13 cellular contexts compared by ENCODE assay signal in genomic region chr1:33098371-33098770, GRCh38. TPM values are rescaled to one million over a fixed set of nuclear protein-coding genes. Genes with fewer than 3 reads are reported as not detected.
A peak's percentile ranks its signal among the peaks of the same experiment; 100 is the strongest.
DNase-seq lines count a peak whose midpoint lies in the region; ATAC-seq and TF ChIP-seq lines count a peak whose summit lies in the region.
"Had no signal": no experiment of that assay in that cellular context is flagged by ENCODE, and none has a peak within 500 bp of the region (broad histone marks: within the 10 kb centered on the region; RNA-seq: fewer than 3 reads in every experiment).

No MANE protein-coding gene starts in this region.

- no peaks in the 10 kb centered on the region for H3K9me3 Mint-ChIP-seq in activated CD8-positive, alpha-beta memory T cell treated with anti-CD3 and anti-CD28 coated beads, Interleukin-2, amount 10 ng/mL, durations not matched to agents 7 days and 5 days (ENCODE audit: low read depth)
- H3K9me3 Mint-ChIP-seq in chondrocyte (ENCODE audit: low read depth), result no peaks in the 10 kb centered on the region
- no peaks in the 10 kb centered on the region for H3K9me3 Mint-ChIP-seq in stimulated activated naive CD8-positive, alpha-beta T cell treated with anti-CD3 and anti-CD28 coated beads, Interleukin-15, amount 100 ng/mL, for 72 hours
- H3K9me3 Mint-ChIP-seq: activated B cell treated with CpG ODN at 0.5 μM for 24 hours, IgD-negative memory B cell had no signal

- no peak for DNase-seq in activated CD8-positive, alpha-beta memory T cell treated with anti-CD3 and anti-CD28 coated beads, Interleukin-2, amount 10 ng/mL, durations not matched to agents 7 days and 5 days
- no peak for DNase-seq in activated CD8-positive, alpha-beta memory T cell treated with anti-CD3 and anti-CD28 coated beads, Interleukin-2, amount 50 U/mL, for 4 hours
- no peak for DNase-seq in RWPE2 (ENCODE audit: low spot score)
- no peak for DNase-seq in chondrocyte (ENCODE audit: low spot score)
- no peak for DNase-seq in stimulated activated naive CD8-positive, alpha-beta T cell treated with anti-CD3 and anti-CD28 coated beads, Interleukin-15, amount 100 ng/mL, for 72 hours
- DNase-seq in DMS53 (lab: John Stamatoyannopoulos, UW), result no peak
- no peak for DNase-seq in left ventricle myocardium superior
- DNase-seq: activated B cell treated with CpG ODN at 0.5 μM for 24 hours, anterior cingulate cortex, NCI-H748 treated with DMSO at 0.1 percent for 48 hours, sigmoid colon had no signal

- no peaks in the 10 kb centered on the region for H3K36me3 ChIP-seq in RWPE2 (ENCODE audit: low read depth)

- peak overlapping the region; percentile 97 for H3K27ac Mint-ChIP-seq in activated CD8-positive, alpha-beta memory T cell treated with anti-CD3 and anti-CD28 coated beads, Interleukin-2, amount 10 ng/mL, durations not matched to agents 7 days and 5 days
- peak overlapping the region; percentile 98 for H3K27ac Mint-ChIP-seq in chondrocyte (ENCODE audit: unreplicated experiment)
- H3K27ac Mint-ChIP-seq in stimulated activated naive CD8-positive, alpha-beta T cell treated with anti-CD3 and anti-CD28 coated beads, Interleukin-15, amount 100 ng/mL, for 72 hours, result peak overlapping the region; percentile 45 to 79
- H3K27ac Mint-ChIP-seq: activated B cell treated with CpG ODN at 0.5 μM for 24 hours, IgD-negative memory B cell had no signal

- ATAC-seq in activated CD8-positive, alpha-beta memory T cell treated with anti-CD3 and anti-CD28 coated beads, Interleukin-2, amount 10 ng/mL, durations not matched to agents 7 days and 5 days, result peak; percentile 4
- no peak for ATAC-seq in RWPE2 (ENCODE audit: low read depth)
- no peak for ATAC-seq in stimulated activated naive CD8-positive, alpha-beta T cell treated with anti-CD3 and anti-CD28 coated beads, Interleukin-15, amount 100 ng/mL, for 72 hours
- no peak for ATAC-seq in left ventricle myocardium superior
- no peak for ATAC-seq in GM19397 (IDR thresholded peaks at IDR 0.05; ENCODE audit: unreplicated experiment)

- peak overlapping the region; percentile 97 for H3K27ac ChIP-seq in RWPE2 (ENCODE audit: poor library complexity, severe bottlenecking)
- H3K27ac ChIP-seq: sigmoid colon had no signal

- H3K4me1 ChIP-seq in RWPE2 (ENCODE audit: insufficient read depth, poor library complexity, severe bottlenecking), result peaks cover 18% of the 10 kb centered on the region
- H3K4me1 ChIP-seq: sigmoid colon had no signal

- H3K36me3 Mint-ChIP-seq in activated CD8-positive, alpha-beta memory T cell treated with anti-CD3 and anti-CD28 coated beads, Interleukin-2, amount 10 ng/mL, durations not matched to agents 7 days and 5 days, result peaks cover 32% of the 10 kb centered on the region
- peaks cover 11% of the 10 kb centered on the region for H3K36me3 Mint-ChIP-seq in chondrocyte (ENCODE audit: low read depth)
- H3K36me3 Mint-ChIP-seq: IgD-negative memory B cell had no signal

- peak overlapping the region; percentile 46 for H3K4me3 Mint-ChIP-seq in activated CD8-positive, alpha-beta memory T cell treated with anti-CD3 and anti-CD28 coated beads, Interleukin-2, amount 10 ng/mL, durations not matched to agents 7 days and 5 days
- no peak overlapping the region for H3K4me3 Mint-ChIP-seq in chondrocyte (ENCODE audit: unreplicated experiment)
- peak overlapping the region; percentile 71 to 85 for H3K4me3 Mint-ChIP-seq in stimulated activated naive CD8-positive, alpha-beta T cell treated with anti-CD3 and anti-CD28 coated beads, Interleukin-15, amount 100 ng/mL, for 72 hours
- H3K4me3 Mint-ChIP-seq: activated B cell treated with CpG ODN at 0.5 μM for 24 hours, IgD-negative memory B cell had no signal

- no peak for TF ChIP-seq CTCF in RWPE2 (IDR thresholded peaks at IDR 0.05; ENCODE audit: poor library complexity, severe bottlenecking)
- TF ChIP-seq CTCF in chondrocyte (IDR thresholded peaks at IDR 0.05), result no peak

- intact Hi-C loops in left ventricle myocardium superior (cut with micrococcal nuclease), result no loop called here

- CTCF ChIA-PET in activated CD8-positive, alpha-beta memory T cell treated with anti-CD3 and anti-CD28 coated beads, Interleukin-2, amount 10 ng/mL, durations not matched to agents 7 days and 5 days (lab: Charles Lee), result interaction anchor here (0.8 to 12.7 kb wide), 3 partner anchors 14 to 30 kb away, joined by 3 to 127 read pairs (median 113); partner anchors contain the start of gene AZIN2

- peaks cover 74% of the 10 kb centered on the region for H3K4me1 Mint-ChIP-seq in activated CD8-positive, alpha-beta memory T cell treated with anti-CD3 and anti-CD28 coated beads, Interleukin-2, amount 10 ng/mL, durations not matched to agents 7 days and 5 days
- H3K4me1 Mint-ChIP-seq in chondrocyte (ENCODE audit: low read depth), result peaks cover 33% of the 10 kb centered on the region
- peaks cover 43% of the 10 kb centered on the region for H3K4me1 Mint-ChIP-seq in stimulated activated naive CD8-positive, alpha-beta T cell treated with anti-CD3 and anti-CD28 coated beads, Interleukin-15, amount 100 ng/mL, for 72 hours

- no peaks in the 10 kb centered on the region for H3K27me3 ChIP-seq in RWPE2 (ENCODE audit: insufficient read depth, poor library complexity, severe bottlenecking)
- H3K27me3 ChIP-seq: sigmoid colon had no signal

- no peaks in the 10 kb centered on the region for H3K9me3 ChIP-seq in RWPE2 (ENCODE audit: severe bottlenecking)
- H3K9me3 ChIP-seq: sigmoid colon had no signal

- H3K27me3 Mint-ChIP-seq in activated CD8-positive, alpha-beta memory T cell treated with anti-CD3 and anti-CD28 coated beads, Interleukin-2, amount 10 ng/mL, durations not matched to agents 7 days and 5 days, result no peaks in the 10 kb centered on the region
- H3K27me3 Mint-ChIP-seq in chondrocyte (ENCODE audit: low read depth), result no peaks in the 10 kb centered on the region
- H3K27me3 Mint-ChIP-seq in stimulated activated naive CD8-positive, alpha-beta T cell treated with anti-CD3 and anti-CD28 coated beads, Interleukin-15, amount 100 ng/mL, for 72 hours, result no peaks in the 10 kb centered on the region
- H3K27me3 Mint-ChIP-seq: IgD-negative memory B cell had no signal

- H3K4me3 ChIP-seq in RWPE2 (ENCODE audit: severe bottlenecking), result no peak overlapping the region
- H3K4me3 ChIP-seq: sigmoid colon had no signal

RNA-seq across cellular contexts. Expression of gene AZIN2, which starts 17.4 kb away (rescaled TPM):
- total RNA-seq in activated CD8-positive, alpha-beta memory T cell treated with anti-CD3 and anti-CD28 coated beads, Interleukin-2, amount 10 ng/mL, durations not matched to agents 7 days and 5 days, result 10 to 100 TPM in 1 of 2 experiments, 1 to 10 TPM in 1; 7.8 to 19.4 TPM
- total RNA-seq in chondrocyte (3.5 to 12.4 TPM (median 5.8 TPM) in 3 replicates), left ventricle myocardium superior (3.3 TPM)
